Comparison of ENCODE assay signal across 8 cellular contexts in the genomic region with DNA sequence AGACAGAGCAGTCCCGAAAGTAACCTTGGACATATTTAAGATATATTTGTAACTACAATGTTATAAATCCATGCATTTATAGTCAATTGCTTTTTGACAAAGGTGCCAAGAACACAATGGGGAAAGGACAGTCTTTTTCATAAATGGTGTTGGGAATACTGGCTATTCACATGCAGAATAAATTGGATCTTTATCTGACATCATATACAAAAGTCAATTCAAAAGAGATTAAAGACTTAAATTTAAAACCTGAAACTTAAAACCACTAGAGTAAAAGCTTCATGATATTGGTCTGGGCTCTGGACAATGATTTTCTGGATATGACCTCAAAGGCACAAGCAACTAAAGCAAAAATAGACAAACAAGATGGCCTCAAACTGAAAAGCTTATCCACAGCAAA.
"Had no signal": no experiment of that assay in that cellular context is flagged by ENCODE, and none has a peak within 500 bp of the region (broad histone marks: within the 10 kb centered on the region; RNA-seq: fewer than 3 reads in every experiment).

No MANE protein-coding gene starts in this region.

- DNase-seq: GM23248, GOT3, H7, H9, HCEC 1CT, HFFc6 had no signal

- H2AFZ ChIP-seq: GM23248, GM23338 had no signal

- H3K9ac ChIP-seq: GM23248 had no signal

- H3K27ac ChIP-seq: GM23248 had no signal

- H3K4me3 ChIP-seq: GM23248, GM23338 had no signal

- ATAC-seq: GM23338, HCT116 had no signal

- H3K4me2 ChIP-seq: GM23338 had no signal
